In genomic region chr2:217858519-217859466, GRCh38 we compare ENCODE assay signal across 8 cellular contexts.
DNase-seq lines count a peak whose midpoint lies in the region; ATAC-seq and TF ChIP-seq lines count a peak whose summit lies in the region.

No MANE protein-coding gene starts in this region.

- no peak overlapping the region for H3K4me3 Mint-ChIP-seq in activated CD4-positive, alpha-beta memory T cell treated with anti-CD3 and anti-CD28 coated beads, Interleukin-2, amount 10 ng/mL, durations not matched to agents 7 days and 5 days

- H3K9me3 ChIP-seq in neuronal stem cell (replicated peaks in 1 of 2; ENCODE audit: control insufficient read depth in 2 of 2, insufficient read depth in 1 of 2, low read depth in 1 of 2, low read length in 2 of 2): no peaks in the 10 kb centered on the region

- H3K4me2 ChIP-seq in neuronal stem cell (ENCODE audit: insufficient read depth, low read length, poor library complexity, severe bottlenecking): no peak overlapping the region

- no peaks in the 10 kb centered on the region for H3K9me3 Mint-ChIP-seq in activated CD4-positive, alpha-beta memory T cell treated with anti-CD3 and anti-CD28 coated beads, Interleukin-2, amount 10 ng/mL, durations not matched to agents 7 days and 5 days

- peaks cover 11 to 26% of the 10 kb centered on the region in 2 donors for H3K4me1 ChIP-seq in neuronal stem cell (ENCODE audit: control insufficient read depth in 2 of 2, insufficient read depth in 1 of 2, low read depth in 1 of 2, low read length in 2 of 2)

- no peak overlapping the region for H4K8ac ChIP-seq in neuronal stem cell (ENCODE audit: low read depth, low read length)

- no peak overlapping the region for H2BK120ac ChIP-seq in neuronal stem cell (ENCODE audit: low read depth, low read length)

- peak overlapping the region; percentile 90 for H3K23ac ChIP-seq in neuronal stem cell (ENCODE audit: low read depth, low read length, poor library complexity)

- peak overlapping the region; percentile 40 for H3K4me3 ChIP-seq in AG10803 (ENCODE audit: low read length)
- H3K4me3 ChIP-seq in fibroblast of the aortic adventitia (ENCODE audit: low read depth, low read length): no peak overlapping the region
- peak overlapping the region in 1 of 2 donors; percentile 16 for H3K4me3 ChIP-seq in neuronal stem cell (ENCODE audit: low read length in 2 of 2)

- CTCF ChIA-PET in activated CD4-positive, alpha-beta memory T cell treated with anti-CD3 and anti-CD28 coated beads, Interleukin-2, amount 10 ng/mL, durations not matched to agents 7 days and 5 days (lab: Charles Lee): no interaction called here

- no peak overlapping the region for H2BK5ac ChIP-seq in neuronal stem cell (ENCODE audit: low read length)

- no peak overlapping the region for H3K9ac ChIP-seq in neuronal stem cell (ENCODE audit: low read depth, low read length, poor library complexity)

- no peaks in the 10 kb centered on the region for H3K27me3 Mint-ChIP-seq in activated CD4-positive, alpha-beta memory T cell treated with anti-CD3 and anti-CD28 coated beads, Interleukin-2, amount 10 ng/mL, durations not matched to agents 7 days and 5 days

- DNase-seq in AG10803 (ENCODE audit: low read depth) (peak; percentile 99), NCI-H2227 (lab: John Stamatoyannopoulos, UW; ENCODE audit: unreplicated experiment) (peak; percentile 93), fibroblast of the aortic adventitia (ENCODE audit: low read depth) (peak; percentile 99), neuronal stem cell (ENCODE audit: low spot score) (peak; percentile 43), KG1 (lab: John Stamatoyannopoulos, UW) (no peak)
- DNase-seq in activated CD4-positive, alpha-beta memory T cell treated with anti-CD3 and anti-CD28 coated beads, Interleukin-2, amount 10 ng/mL, durations not matched to agents 7 days and 5 days: no peak

- H3K36me3 Mint-ChIP-seq in activated CD4-positive, alpha-beta memory T cell treated with anti-CD3 and anti-CD28 coated beads, Interleukin-2, amount 10 ng/mL, durations not matched to agents 7 days and 5 days (ENCODE audit: low read depth): no peaks in the 10 kb centered on the region

- H3K4me1 Mint-ChIP-seq in activated CD4-positive, alpha-beta memory T cell treated with anti-CD3 and anti-CD28 coated beads, Interleukin-2, amount 10 ng/mL, durations not matched to agents 7 days and 5 days: no peaks in the 10 kb centered on the region

- no peaks in the 10 kb centered on the region for H3K36me3 ChIP-seq in neuronal stem cell (replicated peaks in 1 of 2; ENCODE audit: control insufficient read depth in 2 of 2, insufficient read depth in 2 of 2, low read length in 2 of 2)

- TF ChIP-seq CTCF in AG10803 (conservative IDR thresholded peaks at IDR 0.05; ENCODE audit: low read length) (no peak), fibroblast of the aortic adventitia (IDR thresholded peaks at IDR 0.05; ENCODE audit: insufficient read depth, low read length) (no peak)

- H4K91ac ChIP-seq in neuronal stem cell (ENCODE audit: low read depth, low read length, poor library complexity): no peak overlapping the region

- no peak for ATAC-seq in HG03439 (IDR thresholded peaks at IDR 0.05; ENCODE audit: unreplicated experiment)
- no peak for ATAC-seq in GM21447 (IDR thresholded peaks at IDR 0.05; ENCODE audit: unreplicated experiment)

- no peak overlapping the region for H3K27ac Mint-ChIP-seq in activated CD4-positive, alpha-beta memory T cell treated with anti-CD3 and anti-CD28 coated beads, Interleukin-2, amount 10 ng/mL, durations not matched to agents 7 days and 5 days

- no peaks in the 10 kb centered on the region for H3K79me1 ChIP-seq in neuronal stem cell (ENCODE audit: low read depth, low read length)

- peak overlapping the region; percentile 71 for H2AK5ac ChIP-seq in neuronal stem cell (ENCODE audit: low read depth, low read length)

- no peaks in the 10 kb centered on the region for H3K27me3 ChIP-seq in neuronal stem cell (ENCODE audit: control insufficient read depth in 3 of 3, insufficient read depth in 3 of 3, low read depth in 1 of 3, low read length in 3 of 3)

- no CpG with 5 or more reads among the region's 11 CpGs for WGBS in neuronal stem cell (ENCODE audit: extremely low coverage in 2 of 2, insufficient read length in 2 of 2, insufficient replicate concordance in 1 of 2), 2 donors

- H3K18ac ChIP-seq in neuronal stem cell (ENCODE audit: low read length): peak overlapping the region; percentile 84

- peak overlapping the region; percentile 75 for H2BK12ac ChIP-seq in neuronal stem cell (ENCODE audit: low read length)

- POLR2A ChIA-PET in activated CD4-positive, alpha-beta memory T cell treated with anti-CD3 and anti-CD28 coated beads, Interleukin-2, amount 10 ng/mL, durations not matched to agents 7 days and 5 days (lab: Charles Lee): no interaction called here

- H3K4ac ChIP-seq in neuronal stem cell (ENCODE audit: low read length): no peak overlapping the region

- no peak overlapping the region for H3K14ac ChIP-seq in neuronal stem cell (ENCODE audit: low read length)

- peak overlapping the region; percentile 90 for H2BK15ac ChIP-seq in neuronal stem cell (ENCODE audit: low read length)

- H3K27ac ChIP-seq in neuronal stem cell (replicated peaks; ENCODE audit: low read length): no peak overlapping the region

- H2AFZ ChIP-seq in neuronal stem cell (ENCODE audit: low read length): peak overlapping the region; percentile 86

Comparison
In these comparisons a context has a peak if more than half of its experiments do, and no peak if none do; other contexts are left out.
1. DNase-seq: peak in AG10803 (single experiment), NCI-H2227 (single experiment), fibroblast of the aortic adventitia (single experiment) and neuronal stem cell (single experiment); none in KG1 (single experiment) and activated CD4-positive, alpha-beta memory T cell treated with anti-CD3 and anti-CD28 coated beads, Interleukin-2, amount 10 ng/mL, durations not matched to agents 7 days and 5 days (single experiment).